ENCODE assay signal across 15 cellular contexts in the genomic region with DNA sequence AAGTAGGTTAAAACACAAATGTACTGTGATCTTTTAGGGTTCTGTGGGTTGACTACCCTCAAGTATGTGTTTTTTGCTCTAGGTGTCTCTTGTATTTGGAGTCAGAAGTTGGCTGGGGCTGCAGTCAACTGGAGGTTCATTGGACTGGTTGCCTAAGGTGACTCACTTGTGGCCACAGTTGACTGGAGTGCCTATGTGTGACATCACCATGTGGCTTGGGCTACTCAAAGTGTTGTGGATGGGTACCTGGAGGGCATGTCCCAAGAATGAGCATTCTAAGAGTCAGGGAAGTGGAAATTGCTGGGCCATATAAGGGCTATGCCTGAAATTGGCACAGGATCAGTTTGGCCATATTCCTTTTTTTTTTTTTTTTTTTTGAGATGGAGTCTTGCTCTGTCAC. TPM values are rescaled to one million over a fixed set of nuclear protein-coding genes. Genes with fewer than 3 reads are reported as not detected.
DNase-seq lines count a peak whose midpoint lies in the region; ATAC-seq and TF ChIP-seq lines count a peak whose summit lies in the region.
"Had no signal": no experiment of that assay in that cellular context is flagged by ENCODE, and none has a peak within 500 bp of the region (broad histone marks: within the 10 kb centered on the region; RNA-seq: fewer than 3 reads in every experiment).

No MANE protein-coding gene starts in this region.

- H3K27ac ChIP-seq in suprapubic skin = no peak overlapping the region
- H3K27ac ChIP-seq: adrenal gland had no signal

- no peak for TF ChIP-seq EP300 in suprapubic skin (IDR thresholded peaks at IDR 0.05)

- ATAC-seq in HG02852 (IDR thresholded peaks at IDR 0.05; ENCODE audit: unreplicated experiment) = no peak
- ATAC-seq: left ventricle myocardium superior; naive thymus-derived CD8-positive, alpha-beta T cell had no signal

- peak; percentile 21 for DNase-seq in stimulated activated CD4-positive, alpha-beta T cell treated with anti-CD3 and anti-CD28 coated beads, Interleukin-1b, Interleukin-23, amount 100 ng/mL, for 48 hours
- no peak for DNase-seq in stimulated activated CD4-positive, alpha-beta T cell treated with anti-CD3 and anti-CD28 coated beads, Interleukin-4, amount 100 ng/mL, for 1 hour
- peak; percentile 32 for DNase-seq in NB4 (ENCODE audit: low read depth)
- peak; percentile 31 for DNase-seq in epithelial cell of esophagus (ENCODE audit: low read depth)
- peak; percentile 34 for DNase-seq in ureter (ENCODE audit: low spot score)
- no peak for DNase-seq in suprapubic skin (ENCODE audit: low spot score in 2 of 2)
- no peak for DNase-seq in AML-193 (lab: John Stamatoyannopoulos, UW)
- DNase-seq: CD4-positive, CD25-positive, alpha-beta regulatory T cell; hypothalamus; left ventricle myocardium superior; naive thymus-derived CD8-positive, alpha-beta T cell; NCI-H2081; NCI-H82 had no signal

- H3K4me1 ChIP-seq in suprapubic skin = no peaks in the 10 kb centered on the region

- H3K4me3 ChIP-seq in NB4 (ENCODE audit: low read depth, low read length) (no peak overlapping the region), epithelial cell of esophagus (ENCODE audit: low read length) (no peak overlapping the region), suprapubic skin (no peak overlapping the region)
- H3K4me3 ChIP-seq: adrenal gland had no signal

- no peaks in the 10 kb centered on the region for H3K27me3 ChIP-seq in suprapubic skin
- H3K27me3 ChIP-seq: adrenal gland had no signal

- TF ChIP-seq CTCF in NB4 (IDR thresholded peaks at IDR 0.05; ENCODE audit: low read depth, low read length) (no peak), epithelial cell of esophagus (IDR thresholded peaks at IDR 0.05; ENCODE audit: insufficient read depth, low read depth, low read length, missing control alignments) (no peak), suprapubic skin (IDR thresholded peaks at IDR 0.05) (no peak)

- TF ChIP-seq POLR2A in NB4 (IDR thresholded peaks at IDR 0.05; ENCODE audit: extremely low read depth, insufficient read length) = no peak
- no peak for TF ChIP-seq POLR2A in suprapubic skin (IDR thresholded peaks at IDR 0.05)

- H3K36me3 ChIP-seq in suprapubic skin = no peaks in the 10 kb centered on the region
- H3K36me3 ChIP-seq: adrenal gland had no signal

- no peaks in the 10 kb centered on the region for H3K9me3 ChIP-seq in suprapubic skin
- H3K9me3 ChIP-seq: adrenal gland had no signal

RNA-seq across cellular contexts. Expression of a gene that starts 27.4 kb away (rescaled TPM):
- 13.1 TPM for total RNA-seq in ureter
- 10 to 100 TPM; 12.8 to 16.1 (median 14.4) TPM for total RNA-seq in suprapubic skin

RNA-seq across cellular contexts. Expression of a gene that starts 60.0 kb away (rescaled TPM):
- total RNA-seq in ureter (29.1 TPM), suprapubic skin (10 to 100 TPM in 3 of 4 donors, 1 to 10 TPM in 1; 9.0 to 14.9 (median 14.2) TPM)

Comparison
In these comparisons a context has a peak if more than half of its experiments do, and no peak if none do; other contexts are left out.
1. DNase-seq: peak in stimulated activated CD4-positive, alpha-beta T cell treated with anti-CD3 and anti-CD28 coated beads, Interleukin-1b, Interleukin-23, amount 100 ng/mL, for 48 hours (single experiment), NB4 (single experiment), epithelial cell of esophagus (single experiment) and ureter (single experiment); none in stimulated activated CD4-positive, alpha-beta T cell treated with anti-CD3 and anti-CD28 coated beads, Interleukin-4, amount 100 ng/mL, for 1 hour (single experiment), suprapubic skin (0 of 2) and AML-193 (0 of 2).